In the genomic region with DNA sequence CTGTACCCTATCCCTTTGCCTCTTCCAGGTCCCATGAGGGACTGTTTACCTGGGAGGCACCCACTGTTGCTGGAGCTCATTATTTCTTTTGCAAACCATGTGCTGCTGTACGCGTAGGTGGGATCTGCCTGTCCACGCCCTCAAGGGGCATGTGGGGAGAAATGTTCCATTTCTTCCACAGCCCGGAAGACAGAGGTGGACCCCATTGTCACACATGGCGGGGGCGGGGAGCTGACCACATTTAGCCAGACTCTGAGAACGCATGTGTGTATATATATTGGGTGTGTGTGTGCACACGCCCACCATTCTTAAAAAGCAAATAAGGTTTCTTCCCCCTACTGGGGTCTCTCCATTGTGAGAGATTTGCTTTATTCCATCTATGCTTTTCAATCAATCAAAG, we compare ENCODE assay signal across 25 cellular contexts. TPM values are rescaled to one million over a fixed set of nuclear protein-coding genes. Genes with fewer than 3 reads are reported as not detected.
A peak's percentile ranks its signal among the peaks of the same experiment; 100 is the strongest.
DNase-seq lines count a peak whose midpoint lies in the region; ATAC-seq, FAIRE-seq and TF ChIP-seq lines count a peak whose summit lies in the region.
"Had no signal": no experiment of that assay in that cellular context is flagged by ENCODE, and none has a peak within 500 bp of the region (broad histone marks: within the 10 kb centered on the region; RNA-seq: fewer than 3 reads in every experiment).

No MANE protein-coding gene starts in this region.

- H3K27me3 ChIP-seq in left ventricle myocardium inferior (ENCODE audit: low read depth) (peaks cover 70% of the 10 kb centered on the region), iPS-18a (ENCODE audit: control insufficient read depth, insufficient read depth, low read length) (peaks cover 89% of the 10 kb centered on the region)
- H3K27me3 ChIP-seq: ascending aorta had no signal

- H3K27me3 Mint-ChIP-seq in activated T-helper 17 cell treated with anti-CD3 and anti-CD28 coated beads, Interleukin-2, amount 50 U/mL, for 72 hours: peaks cover 61% of the 10 kb centered on the region
- H3K27me3 Mint-ChIP-seq in type B pancreatic cell: peaks cover 82% of the 10 kb centered on the region

- no peaks in the 10 kb centered on the region for H3K9me3 Mint-ChIP-seq in activated T-helper 17 cell treated with anti-CD3 and anti-CD28 coated beads, Interleukin-2, amount 50 U/mL, for 72 hours
- H3K9me3 Mint-ChIP-seq in type B pancreatic cell: no peaks in the 10 kb centered on the region
- H3K9me3 Mint-ChIP-seq: activated CD4-positive, alpha-beta memory T cell treated with anti-CD3 and anti-CD28 coated beads, Interleukin-2, amount 10 ng/mL, durations not matched to agents 7 days and 5 days; activated naive CD4-positive, alpha-beta T cell treated with anti-CD3 and anti-CD28 coated beads for 36 hours had no signal

- no peak for TF ChIP-seq POLR2A in GM12891 (IDR thresholded peaks at IDR 0.05; ENCODE audit: low read depth, low read length)

- no peaks in the 10 kb centered on the region for H3K36me3 ChIP-seq in left ventricle myocardium inferior
- no peaks in the 10 kb centered on the region for H3K36me3 ChIP-seq in iPS-18a (ENCODE audit: control insufficient read depth, low read depth, low read length)
- H3K36me3 ChIP-seq: ascending aorta, gastrocnemius medialis had no signal

- H3K9ac ChIP-seq in iPS-18a (ENCODE audit: low read length): no peak overlapping the region

- H3K4me1 ChIP-seq in left ventricle myocardium inferior: peaks cover 51% of the 10 kb centered on the region
- peaks cover 36% of the 10 kb centered on the region for H3K4me1 ChIP-seq in iPS-18a (ENCODE audit: control insufficient read depth, low read depth, low read length)

- ATAC-seq in Right ventricle myocardium inferior: no peak
- no peak for ATAC-seq in activated T-helper 17 cell treated with anti-CD3 and anti-CD28 coated beads, Interleukin-2, amount 50 U/mL, for 72 hours (replicated peaks)
- no peak for ATAC-seq in GM18511 (IDR thresholded peaks at IDR 0.05; ENCODE audit: unreplicated experiment)
- ATAC-seq: gastrocnemius medialis had no signal

- H3K27ac Mint-ChIP-seq in activated T-helper 17 cell treated with anti-CD3 and anti-CD28 coated beads, Interleukin-2, amount 50 U/mL, for 72 hours: no peak overlapping the region
- H3K27ac Mint-ChIP-seq in type B pancreatic cell: no peak overlapping the region
- H3K27ac Mint-ChIP-seq: activated CD4-positive, alpha-beta memory T cell treated with anti-CD3 and anti-CD28 coated beads, Interleukin-2, amount 10 ng/mL, durations not matched to agents 7 days and 5 days; activated naive CD4-positive, alpha-beta T cell treated with anti-CD3 and anti-CD28 coated beads for 36 hours had no signal

- DNase-seq in left ventricle myocardium inferior: no peak
- no peak for DNase-seq in Right ventricle myocardium inferior (ENCODE audit: missing footprints)
- DNase-seq in type B pancreatic cell (ENCODE audit: extremely low spot score, unreplicated experiment): no peak
- no peak for DNase-seq in GM12891 (ENCODE audit: insufficient read length, low spot score)
- DNase-seq: activated CD4-positive, alpha-beta memory T cell treated with anti-CD3 and anti-CD28 coated beads, Interleukin-2, amount 10 ng/mL, durations not matched to agents 7 days and 5 days; activated naive CD4-positive, alpha-beta T cell treated with anti-CD3 and anti-CD28 coated beads for 36 hours; activated T-cell treated with anti-CD3 and anti-CD28 coated beads, Interleukin-2, amount 50 U/mL, for 1 hour; cerebellar nuclear complex; gastrocnemius medialis; GOT3; KBM-7; kidney glomerular epithelial cell; mammary epithelial cell; MM.1S; NCI-H146; NCI-H524; retina; stimulated activated CD4-positive, alpha-beta T cell treated with anti-CD3 and anti-CD28 coated beads, Interleukin-12 subunit alpha, Interleukin-12 subunit beta, amount 100 ng/mL, for 4 hours; T-helper 9 cell had no signal

- H3K9me3 ChIP-seq in left ventricle myocardium inferior (replicated peaks) (no peaks in the 10 kb centered on the region), iPS-18a (ENCODE audit: control insufficient read depth, low read depth, low read length) (no peaks in the 10 kb centered on the region)
- H3K9me3 ChIP-seq: ascending aorta, gastrocnemius medialis had no signal

- no peak for FAIRE-seq in GM12891 (lab: Jason Lieb, UNC)
- FAIRE-seq: D721Med had no signal

- H3K4me1 Mint-ChIP-seq in activated T-helper 17 cell treated with anti-CD3 and anti-CD28 coated beads, Interleukin-2, amount 50 U/mL, for 72 hours: peaks cover 7% of the 10 kb centered on the region
- H3K4me1 Mint-ChIP-seq in type B pancreatic cell (ENCODE audit: unreplicated experiment): peaks cover 25% of the 10 kb centered on the region

- H3K4me3 Mint-ChIP-seq in activated T-helper 17 cell treated with anti-CD3 and anti-CD28 coated beads, Interleukin-2, amount 50 U/mL, for 72 hours: peak overlapping the region; percentile 44
- H3K4me3 Mint-ChIP-seq in type B pancreatic cell: peak overlapping the region; percentile 86
- H3K4me3 Mint-ChIP-seq: activated CD4-positive, alpha-beta memory T cell treated with anti-CD3 and anti-CD28 coated beads, Interleukin-2, amount 10 ng/mL, durations not matched to agents 7 days and 5 days; activated naive CD4-positive, alpha-beta T cell treated with anti-CD3 and anti-CD28 coated beads for 36 hours had no signal

- H3K4me3 ChIP-seq in left ventricle myocardium inferior: peak overlapping the region; percentile 79
- H3K4me3 ChIP-seq in iPS-18a (ENCODE audit: low read length): peak overlapping the region; percentile 55
- H3K4me3 ChIP-seq: gastrocnemius medialis, SK-N-MC had no signal

- TF ChIP-seq CTCF in left ventricle myocardium inferior (IDR thresholded peaks at IDR 0.05; ENCODE audit: borderline replicate concordance) (no peak), type B pancreatic cell (conservative IDR thresholded peaks at IDR 0.05) (no peak)

- intact Hi-C loops in left ventricle myocardium inferior (cut with micrococcal nuclease): no loop called here
- intact Hi-C loops in Right ventricle myocardium inferior (cut with DNase I): no loop called here

- no peaks in the 10 kb centered on the region for H3K36me3 Mint-ChIP-seq in activated T-helper 17 cell treated with anti-CD3 and anti-CD28 coated beads, Interleukin-2, amount 50 U/mL, for 72 hours (ENCODE audit: low read depth)
- H3K36me3 Mint-ChIP-seq in type B pancreatic cell: no peaks in the 10 kb centered on the region

- H3K27ac ChIP-seq in left ventricle myocardium inferior (replicated peaks): no peak overlapping the region
- H3K27ac ChIP-seq in iPS-18a (ENCODE audit: low read length): no peak overlapping the region
- H3K27ac ChIP-seq: ascending aorta, gastrocnemius medialis, SK-N-MC had no signal

TF ChIP-seq in GM12891, 5 proteins besides CTCF, POLR2A, EP300 and RAD21:
- TF ChIP-seq POU2F2 (IDR thresholded peaks at IDR 0.05; ENCODE audit: low read depth, low read length) (no peak), PAX5 (IDR thresholded peaks at IDR 0.05; ENCODE audit: insufficient read depth, low read length, severe bottlenecking) (no peak), TAF1 (IDR thresholded peaks at IDR 0.05; ENCODE audit: low read depth, low read length) (no peak), SPI1 (IDR thresholded peaks at IDR 0.05; ENCODE audit: low read depth, low read length) (no peak)

RNA-seq across cellular contexts. Expression of gene PLXNA4, which starts 2.0 kb away (rescaled TPM):
- total RNA-seq in left ventricle myocardium inferior (18.1 TPM), Right ventricle myocardium inferior (17.6 TPM), type B pancreatic cell (ENCODE audit: low replicate concordance) (1.6 and 13.6 TPM in 2 replicates)
- 1 to 10 TPM; 1.4 to 2.3 TPM for total RNA-seq in activated T-helper 17 cell treated with anti-CD3 and anti-CD28 coated beads, Interleukin-2, amount 50 U/mL, for 72 hours
- not detected for polyA plus RNA-seq in GM12891 (2012; ENCODE audit: low read depth, missing spikeins)
